ENCODE assay signal across 9 cellular contexts in the genomic region with DNA sequence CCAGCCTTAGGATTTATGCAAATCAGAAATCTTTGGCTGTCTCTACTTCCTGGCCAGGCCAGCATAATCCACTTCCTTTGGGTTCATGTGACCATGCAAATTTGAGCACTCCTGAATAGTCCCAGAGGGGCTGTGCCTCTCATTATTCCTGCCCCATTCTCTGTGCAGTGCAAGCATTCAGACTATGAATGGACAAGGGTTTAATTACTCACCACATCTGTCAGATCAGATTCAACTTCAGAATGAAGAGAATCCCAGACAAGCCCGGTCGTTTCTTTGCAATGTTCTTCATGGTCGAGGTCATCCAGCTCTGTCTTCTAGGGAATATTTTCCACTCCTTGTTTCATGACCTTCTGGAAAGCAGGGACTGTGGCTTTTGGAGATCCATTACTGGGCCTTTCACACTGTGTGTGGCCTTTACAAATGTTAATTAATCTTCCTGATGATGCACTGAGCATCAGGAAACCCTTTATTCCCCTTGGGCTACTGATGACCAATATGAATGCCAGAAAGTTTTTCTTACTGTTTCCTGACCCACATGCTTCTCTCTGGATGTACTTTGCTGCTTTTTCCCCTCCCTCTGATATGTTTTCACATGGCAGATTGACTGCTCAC.
A peak's percentile ranks its signal among the peaks of the same experiment; 100 is the strongest.
DNase-seq lines count a peak whose midpoint lies in the region; ATAC-seq, FAIRE-seq and TF ChIP-seq lines count a peak whose summit lies in the region.
"Had no signal": no experiment of that assay in that cellular context is flagged by ENCODE, and none has a peak within 500 bp of the region (broad histone marks: within the 10 kb centered on the region; RNA-seq: fewer than 3 reads in every experiment).

No MANE protein-coding gene starts in this region.

- no peaks in the 10 kb centered on the region for H3K36me3 Mint-ChIP-seq in chondrocyte (ENCODE audit: low read depth)
- H3K36me3 Mint-ChIP-seq in nephron (ENCODE audit: low read depth), result no peaks in the 10 kb centered on the region
- H3K36me3 Mint-ChIP-seq in T-cell, result peaks cover 9% of the 10 kb centered on the region
- H3K36me3 Mint-ChIP-seq in activated CD4-positive, alpha-beta T cell treated with anti-CD3 and anti-CD28 coated beads, Interleukin-2, amount 10 ng/mL, durations not matched to agents 7 days and 5 days (ENCODE audit: low read depth), result no peaks in the 10 kb centered on the region

- DNase-seq in GM12891 (ENCODE audit: insufficient read length, low spot score) (no peak), chondrocyte (ENCODE audit: low spot score) (no peak), T-cell (no peak), vagina (ENCODE audit: extremely low spot score in 2 of 2) (no peak), GM19240 (ENCODE audit: insufficient read length, low spot score) (no peak)
- DNase-seq in activated CD4-positive, alpha-beta T cell treated with anti-CD3 and anti-CD28 coated beads, Interleukin-2, amount 10 ng/mL, durations not matched to agents 7 days and 5 days, result no peak
- DNase-seq: OCI-M1 had no signal

- ATAC-seq in T-cell (replicated peaks in 1 of 4), result no peak

- CTCF ChIA-PET in T-cell (lab: Charles Lee), result no interaction called here
- CTCF ChIA-PET in activated CD4-positive, alpha-beta T cell treated with anti-CD3 and anti-CD28 coated beads, Interleukin-2, amount 10 ng/mL, durations not matched to agents 7 days and 5 days (lab: Charles Lee), result no interaction called here

- TF ChIP-seq RAD21 in Ishikawa (IDR thresholded peaks at IDR 0.05; ENCODE audit: low read depth), result no peak

- H3K27me3 Mint-ChIP-seq in chondrocyte (ENCODE audit: low read depth) (no peaks in the 10 kb centered on the region), nephron (ENCODE audit: low read depth) (no peaks in the 10 kb centered on the region), T-cell (no peaks in the 10 kb centered on the region)
- H3K27me3 Mint-ChIP-seq in activated CD4-positive, alpha-beta T cell treated with anti-CD3 and anti-CD28 coated beads, Interleukin-2, amount 10 ng/mL, durations not matched to agents 7 days and 5 days, result no peaks in the 10 kb centered on the region

- peak overlapping the region; percentile 54 for H3K27ac Mint-ChIP-seq in chondrocyte (ENCODE audit: unreplicated experiment)
- peak overlapping the region in 2 of 3 experiments; percentile 52 to 69 for H3K27ac Mint-ChIP-seq in nephron
- no peak overlapping the region for H3K27ac Mint-ChIP-seq in T-cell
- no peak overlapping the region for H3K27ac Mint-ChIP-seq in activated CD4-positive, alpha-beta T cell treated with anti-CD3 and anti-CD28 coated beads, Interleukin-2, amount 10 ng/mL, durations not matched to agents 7 days and 5 days

- H3K27me3 ChIP-seq in vagina, result no peaks in the 10 kb centered on the region

- H3K4me1 Mint-ChIP-seq in chondrocyte (ENCODE audit: low read depth) (peaks cover 12% of the 10 kb centered on the region), nephron (peaks cover 26% of the 10 kb centered on the region), T-cell (no peaks in the 10 kb centered on the region)
- no peaks in the 10 kb centered on the region for H3K4me1 Mint-ChIP-seq in activated CD4-positive, alpha-beta T cell treated with anti-CD3 and anti-CD28 coated beads, Interleukin-2, amount 10 ng/mL, durations not matched to agents 7 days and 5 days

- H3K4me3 Mint-ChIP-seq in chondrocyte (ENCODE audit: unreplicated experiment) (no peak overlapping the region), nephron (no peak overlapping the region), T-cell (no peak overlapping the region)
- H3K4me3 Mint-ChIP-seq in activated CD4-positive, alpha-beta T cell treated with anti-CD3 and anti-CD28 coated beads, Interleukin-2, amount 10 ng/mL, durations not matched to agents 7 days and 5 days, result no peak overlapping the region

- TF ChIP-seq EP300 in Ishikawa (IDR thresholded peaks at IDR 0.05; ENCODE audit: borderline replicate concordance), result no peak

- TF ChIP-seq CTCF in chondrocyte (IDR thresholded peaks at IDR 0.05) (no peak), nephron (IDR thresholded peaks at IDR 0.05; ENCODE audit: unreplicated experiment in 3 of 3) (no peak), vagina (IDR thresholded peaks at IDR 0.05) (no peak)

- H3K27ac ChIP-seq in vagina, result no peak overlapping the region

- no peak overlapping the region for H3K4me3 ChIP-seq in vagina

- POLR2A ChIA-PET in T-cell (lab: Charles Lee), result no interaction called here
- POLR2A ChIA-PET in activated CD4-positive, alpha-beta T cell treated with anti-CD3 and anti-CD28 coated beads, Interleukin-2, amount 10 ng/mL, durations not matched to agents 7 days and 5 days (lab: Charles Lee), result no interaction called here

- H3K9me3 Mint-ChIP-seq in chondrocyte (ENCODE audit: low read depth) (no peaks in the 10 kb centered on the region), nephron (no peaks in the 10 kb centered on the region), T-cell (no peaks in the 10 kb centered on the region)
- no peaks in the 10 kb centered on the region for H3K9me3 Mint-ChIP-seq in activated CD4-positive, alpha-beta T cell treated with anti-CD3 and anti-CD28 coated beads, Interleukin-2, amount 10 ng/mL, durations not matched to agents 7 days and 5 days

- peaks cover 8% of the 10 kb centered on the region for H3K4me1 ChIP-seq in vagina

- no peaks in the 10 kb centered on the region for H3K9me3 ChIP-seq in vagina

- intact Hi-C loops in vagina (cut with DNase I), result no loop called here

- FAIRE-seq in GM12891 (lab: Jason Lieb, UNC), result peak; percentile 64

- H3K36me3 ChIP-seq in vagina, result no peaks in the 10 kb centered on the region

- TF ChIP-seq POLR2A in GM12891 (IDR thresholded peaks at IDR 0.05; ENCODE audit: low read depth, low read length) (no peak), vagina (IDR thresholded peaks at IDR 0.05) (no peak)

TF ChIP-seq in GM12891, 5 proteins besides CTCF, POLR2A, EP300 and RAD21:
- TF ChIP-seq TAF1 (IDR thresholded peaks at IDR 0.05; ENCODE audit: low read depth, low read length), result no peak
- TF ChIP-seq POU2F2 (IDR thresholded peaks at IDR 0.05; ENCODE audit: low read depth, low read length), result no peak
- TF ChIP-seq PAX5 (IDR thresholded peaks at IDR 0.05; ENCODE audit: insufficient read depth, low read length, severe bottlenecking), result no peak
- TF ChIP-seq POLR2AphosphoS5 (IDR thresholded peaks at IDR 0.05; ENCODE audit: low read depth, low read length), result no peak
- TF ChIP-seq SPI1 (IDR thresholded peaks at IDR 0.05; ENCODE audit: low read depth, low read length), result no peak

TF ChIP-seq in Ishikawa, 13 proteins besides CTCF, POLR2A, EP300 and RAD21:
- TF ChIP-seq FOXM1 (IDR thresholded peaks at IDR 0.05; ENCODE audit: borderline replicate concordance, low read depth) (no peak), ZBTB7A (IDR thresholded peaks at IDR 0.05; ENCODE audit: low read depth) (no peak), CEBPB (IDR thresholded peaks at IDR 0.05) (no peak), CREB1 (IDR thresholded peaks at IDR 0.05; ENCODE audit: low read depth) (no peak), TEAD4 (IDR thresholded peaks at IDR 0.05) (no peak)
- TF ChIP-seq, protein P1, sequence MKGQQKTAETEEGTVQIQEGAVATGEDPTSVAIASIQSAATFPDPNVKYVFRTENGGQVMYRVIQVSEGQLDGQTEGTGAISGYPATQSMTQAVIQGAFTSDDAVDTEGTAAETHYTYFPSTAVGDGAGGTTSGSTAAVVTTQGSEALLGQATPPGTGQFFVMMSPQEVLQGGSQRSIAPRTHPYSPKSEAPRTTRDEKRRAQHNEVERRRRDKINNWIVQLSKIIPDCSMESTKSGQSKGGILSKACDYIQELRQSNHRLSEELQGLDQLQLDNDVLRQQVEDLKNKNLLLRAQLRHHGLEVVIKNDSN (IDR thresholded peaks at IDR 0.05), result peak; percentile 32; the same call in 1 of the 2 replicates
- TF ChIP-seq, protein P2, sequence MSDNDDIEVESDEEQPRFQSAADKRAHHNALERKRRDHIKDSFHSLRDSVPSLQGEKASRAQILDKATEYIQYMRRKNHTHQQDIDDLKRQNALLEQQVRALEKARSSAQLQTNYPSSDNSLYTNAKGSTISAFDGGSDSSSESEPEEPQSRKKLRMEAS (IDR thresholded peaks at IDR 0.05), result no peak
TF ChIP-seq in Ishikawa: peak in this region for 1.

Comparison
In these comparisons a context has a peak if more than half of its experiments do, and no peak if none do; other contexts are left out.
1. H3K27ac Mint-ChIP-seq: peak in chondrocyte (single experiment) and nephron (2 of 3); none in T-cell (0 of 2) and activated CD4-positive, alpha-beta T cell treated with anti-CD3 and anti-CD28 coated beads, Interleukin-2, amount 10 ng/mL, durations not matched to agents 7 days and 5 days (single experiment).